Comparison of ENCODE assay signal across 8 cellular contexts in the genomic region with DNA sequence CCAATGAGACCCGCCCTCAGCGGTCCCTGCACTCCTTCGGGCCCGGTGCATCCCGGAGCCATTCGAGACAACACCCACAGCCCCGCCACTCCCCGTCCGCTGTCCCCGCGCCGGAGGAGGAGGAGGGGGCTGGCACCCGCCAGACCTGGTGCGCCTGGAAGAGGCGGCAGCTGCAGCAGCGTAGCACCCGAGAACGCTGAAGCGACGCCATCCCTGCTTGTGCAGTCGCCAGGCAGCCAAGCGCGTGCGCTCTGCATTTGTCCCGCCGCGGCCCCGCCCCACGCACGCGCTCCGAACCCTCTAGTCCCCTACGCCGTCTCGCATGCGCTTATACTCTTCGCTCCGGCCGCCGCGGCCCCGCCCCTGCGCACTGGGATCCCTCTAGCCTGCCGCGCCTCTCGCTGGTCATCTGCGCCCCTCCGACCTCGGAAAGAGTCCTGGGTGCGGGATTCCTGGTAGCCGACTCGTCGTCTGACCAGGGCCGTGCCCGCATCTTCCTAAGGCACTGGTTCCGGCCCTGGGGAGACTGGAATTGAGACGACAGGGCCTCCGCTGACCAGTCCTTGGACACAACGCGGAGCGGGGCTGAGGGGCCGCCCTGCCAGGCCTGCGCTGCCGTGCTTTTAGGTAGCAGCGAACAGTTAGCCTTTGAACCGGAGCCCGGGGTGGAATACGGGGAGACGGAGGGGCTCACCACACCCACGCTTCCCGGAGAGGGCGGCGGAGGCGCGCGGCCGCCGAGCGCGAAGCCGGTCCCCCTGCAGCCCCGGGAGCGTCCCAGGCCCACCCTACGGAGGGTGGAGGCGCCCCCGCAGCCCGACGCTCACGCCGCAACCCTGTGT. TPM values are rescaled to one million over a fixed set of nuclear protein-coding genes. Genes with fewer than 3 reads are reported as not detected.
DNase-seq lines count a peak whose midpoint lies in the region; ATAC-seq and TF ChIP-seq lines count a peak whose summit lies in the region.

MRNIP (minus strand) TSS at position 232 of the 842 bp plus-strand sequence; CDS start at position 211, 21 bp downstream.

- peak within 1 kb of the TSS; percentile 71 for H3K27ac ChIP-seq in osteoblast (ENCODE audit: low read depth, low read length)
- peak within 1 kb of the TSS; percentile 81 to 85 for H3K27ac ChIP-seq in thoracic aorta

- H3K36me3 ChIP-seq in GM06990 (ENCODE audit: control insufficient read depth, insufficient read depth, low read length) (peaks cover 12% of the 10 kb centered on the region), osteoblast (ENCODE audit: insufficient read depth, low read length) (peaks cover 18% of the 10 kb centered on the region), thoracic aorta (peaks cover 7% of the 10 kb centered on the region)

- no peaks in the 10 kb centered on the region for H3K9me3 ChIP-seq in osteoblast (ENCODE audit: low read depth, low read length)
- H3K9me3 ChIP-seq in thoracic aorta = no peaks in the 10 kb centered on the region

- peaks cover 35% of the 10 kb centered on the region for H3K79me2 ChIP-seq in osteoblast (ENCODE audit: insufficient read depth, low read length)

- H2AFZ ChIP-seq in osteoblast (ENCODE audit: low read length) = peak within 1 kb of the TSS; percentile 86

- ATAC-seq in thoracic aorta (ENCODE audit: insufficient number of reproducible peaks, low FRiP score, low read depth) = peak; percentile 68

- DNase-seq in GM06990 (ENCODE audit: extremely low read depth, insufficient read length) = peak; percentile 98
- DNase-seq in HFF-Myc (ENCODE audit: extremely low read depth, low read depth) = peak; percentile 77
- peak; percentile 93 for DNase-seq in NAMALWA (ENCODE audit: low spot score)
- peak; percentile 93 for DNase-seq in SKM-1 (lab: John Stamatoyannopoulos, UW; ENCODE audit: unreplicated experiment)
- peak; percentile 96 for DNase-seq in glomerular visceral epithelial cell (ENCODE audit: extremely low spot score)
- DNase-seq in osteoblast (ENCODE audit: insufficient read length, low spot score, missing footprints) = peak; percentile 99
- peak; percentile 92 for DNase-seq in thoracic aorta (ENCODE audit: low spot score)

- peaks cover 2% of the 10 kb centered on the region for H3K36me3 Mint-ChIP-seq in activated naive CD8-positive, alpha-beta T cell

- peak within 1 kb of the TSS; percentile 87 for H3K27ac Mint-ChIP-seq in activated naive CD8-positive, alpha-beta T cell

- no peaks in the 10 kb centered on the region for H3K27me3 Mint-ChIP-seq in activated naive CD8-positive, alpha-beta T cell

- peak; percentile 2 for TF ChIP-seq CTCF in GM06990 (IDR thresholded peaks at IDR 0.05; ENCODE audit: insufficient read depth, low read length, poor library complexity, severe bottlenecking)
- TF ChIP-seq CTCF in HFF-Myc (IDR thresholded peaks at IDR 0.05; ENCODE audit: low read depth, low read length, missing control alignments) = no peak
- TF ChIP-seq CTCF in osteoblast (IDR thresholded peaks at IDR 0.05; ENCODE audit: extremely low read depth, low read depth, low read length) = no peak
- TF ChIP-seq CTCF in thoracic aorta (IDR thresholded peaks at IDR 0.05) = no peak

- peak within 1 kb of the TSS; percentile 94 for H3K4me3 ChIP-seq in GM06990 (replicated peaks; ENCODE audit: low read depth, low read length)
- H3K4me3 ChIP-seq in HFF-Myc (replicated peaks; ENCODE audit: low read depth, low read length) = peak within 1 kb of the TSS; percentile 81
- H3K4me3 ChIP-seq in osteoblast (ENCODE audit: insufficient read depth, low read length) = peak within 1 kb of the TSS; percentile 100
- peak within 1 kb of the TSS; percentile 87 for H3K4me3 ChIP-seq in thoracic aorta

- peak within 1 kb of the TSS; percentile 87 for H3K4me2 ChIP-seq in osteoblast (ENCODE audit: insufficient read depth, low read length)

- H3K27me3 ChIP-seq in GM06990 (replicated peaks; ENCODE audit: control insufficient read depth, insufficient read depth, low read length) = no peaks in the 10 kb centered on the region
- H3K27me3 ChIP-seq in osteoblast (ENCODE audit: insufficient read depth, low read length) = no peaks in the 10 kb centered on the region
- no peaks in the 10 kb centered on the region for H3K27me3 ChIP-seq in thoracic aorta (replicated peaks; ENCODE audit: insufficient read depth)

- H3K9me3 Mint-ChIP-seq in activated naive CD8-positive, alpha-beta T cell (ENCODE audit: low read depth) = no peaks in the 10 kb centered on the region

- peaks cover 15% of the 10 kb centered on the region for H3K4me1 ChIP-seq in osteoblast (ENCODE audit: insufficient read depth, low read length)
- H3K4me1 ChIP-seq in thoracic aorta (ENCODE audit: control insufficient read depth in 1 of 2, low read depth in 2 of 2) = peaks cover 5 to 37% of the 10 kb centered on the region in 2 donors

- H3K4me3 Mint-ChIP-seq in activated naive CD8-positive, alpha-beta T cell = peak within 1 kb of the TSS; percentile 88

- H3K4me1 Mint-ChIP-seq in activated naive CD8-positive, alpha-beta T cell (ENCODE audit: low read depth) = peaks cover 19% of the 10 kb centered on the region

- peaks cover 4% of the 10 kb centered on the region for H4K20me1 ChIP-seq in osteoblast (ENCODE audit: insufficient read depth, low read length)

RNA-seq across cellular contexts. Expression of gene MRNIP, which starts in this region (rescaled TPM):
- total RNA-seq in osteoblast (10.1 and 12.7 TPM in 2 replicates), thoracic aorta (10 to 100 TPM; 46.2 to 54.2 TPM)

Comparison
In these comparisons a context has a peak if more than half of its experiments do, and no peak if none do; other contexts are left out.
1. Peak in every context shown above with its lines: DNase-seq, ATAC-seq, H3K4me3 ChIP-seq and H3K27ac ChIP-seq.